ENCODE assay signal across 8 cellular contexts in genomic region chr16:66515543-66516171, GRCh38. TPM values are rescaled to one million over a fixed set of nuclear protein-coding genes. Genes with fewer than 3 reads are reported as not detected.
A peak's percentile ranks its signal among the peaks of the same experiment; 100 is the strongest.
DNase-seq lines count a peak whose midpoint lies in the region; ATAC-seq and TF ChIP-seq lines count a peak whose summit lies in the region.

No MANE protein-coding gene starts in this region.

- H3K9ac ChIP-seq in SU-DHL-6 (ENCODE audit: low read length) = no peak overlapping the region

- ATAC-seq in activated naive CD4-positive, alpha-beta T cell treated with anti-CD3 and anti-CD28 coated beads, Interleukin-2, amount 50 U/mL, for 72 hours = peak in 1 of 2 donors; percentile 19
- ATAC-seq in HG02970 (IDR thresholded peaks at IDR 0.05; ENCODE audit: low FRiP score, unreplicated experiment) = no peak

- no peaks in the 10 kb centered on the region for H3K27me3 Mint-ChIP-seq in progenitor cell of endocrine pancreas

- no peak for DNase-seq in activated naive CD4-positive, alpha-beta T cell treated with anti-CD3 and anti-CD28 coated beads, Interleukin-2, amount 50 U/mL, for 72 hours (ENCODE audit: low spot score in 2 of 2)
- no peak for DNase-seq in activated naive CD4-positive, alpha-beta T cell treated with Interleukin-2 at 50 U/mL for 16 hours
- DNase-seq in esophagus squamous epithelium (lab: John Stamatoyannopoulos, UW) = no peak
- DNase-seq in progenitor cell of endocrine pancreas (ENCODE audit: low spot score, unreplicated experiment) = no peak
- no peak for DNase-seq in midbrain (lab: John Stamatoyannopoulos, UW)
- no peak for DNase-seq in SIG-M5 treated with dmso at 0.1 percent for 504 hours (lab: John Stamatoyannopoulos, UW; ENCODE audit: unreplicated experiment)

- no peaks in the 10 kb centered on the region for H4K20me1 ChIP-seq in SU-DHL-6 (ENCODE audit: low read depth, low read length)

- peaks cover 24% of the 10 kb centered on the region for H3F3A ChIP-seq in SU-DHL-6 (ENCODE audit: insufficient read depth)

- no peaks in the 10 kb centered on the region for H3K79me2 ChIP-seq in SU-DHL-6 (ENCODE audit: insufficient read depth, low read length)

- H3K27ac ChIP-seq in SU-DHL-6 (ENCODE audit: low read depth, low read length) (no peak overlapping the region), esophagus squamous epithelium (peak overlapping the region; percentile 86 to 95 (median 93))

- no peaks in the 10 kb centered on the region for H3K9me2 ChIP-seq in SU-DHL-6 (replicated peaks; ENCODE audit: insufficient read depth, low read length)

- no peak for TF ChIP-seq CTCF in SU-DHL-6 (IDR thresholded peaks at IDR 0.05; ENCODE audit: insufficient read depth, low read length, poor library complexity, severe bottlenecking)
- peak in 5 of 6 experiments; percentile 28 to 68 (median 45) for TF ChIP-seq CTCF in esophagus squamous epithelium (IDR thresholded peaks at IDR 0.05)
- peak; percentile 16 for TF ChIP-seq CTCF in progenitor cell of endocrine pancreas (IDR thresholded peaks at IDR 0.05; ENCODE audit: unreplicated experiment)

- H3K36me3 ChIP-seq in SU-DHL-6 (ENCODE audit: low read length) (no peaks in the 10 kb centered on the region), esophagus squamous epithelium (peaks cover 0 to 20% (median 0%) of the 10 kb centered on the region in 3 donors)

- H3K4me3 ChIP-seq in SU-DHL-6 (ENCODE audit: insufficient read depth, low read length, poor library complexity, severe bottlenecking) (no peak overlapping the region), esophagus squamous epithelium (no peak overlapping the region)

- 72 to 80% methylated on average over 3 to 8 of the region's 9 CpGs for WGBS in esophagus squamous epithelium, 2 donors

- H3K4me1 ChIP-seq in esophagus squamous epithelium = peaks cover 75 to 100% (median 80%) of the 10 kb centered on the region in 3 donors

- intact Hi-C loops in esophagus squamous epithelium (cut with DNase I) = no loop called here

- no peaks in the 10 kb centered on the region for H3K9me3 Mint-ChIP-seq in activated naive CD4-positive, alpha-beta T cell treated with anti-CD3 and anti-CD28 coated beads, Interleukin-2, amount 50 U/mL, for 72 hours
- no peaks in the 10 kb centered on the region for H3K9me3 Mint-ChIP-seq in progenitor cell of endocrine pancreas (ENCODE audit: low read depth)

- H3K4me2 ChIP-seq in SU-DHL-6 (ENCODE audit: low read depth, low read length, poor library complexity, severe bottlenecking) = peak overlapping the region; percentile 49

- H3K36me3 Mint-ChIP-seq in activated naive CD4-positive, alpha-beta T cell treated with anti-CD3 and anti-CD28 coated beads, Interleukin-2, amount 50 U/mL, for 72 hours = no peaks in the 10 kb centered on the region
- peaks cover 14% of the 10 kb centered on the region for H3K36me3 Mint-ChIP-seq in progenitor cell of endocrine pancreas (ENCODE audit: insufficient read depth)

- peak overlapping the region; percentile 55 to 94 for H3K27ac Mint-ChIP-seq in activated naive CD4-positive, alpha-beta T cell treated with anti-CD3 and anti-CD28 coated beads, Interleukin-2, amount 50 U/mL, for 72 hours
- H3K27ac Mint-ChIP-seq in progenitor cell of endocrine pancreas = peak overlapping the region; percentile 90

- H2AFZ ChIP-seq in SU-DHL-6 (ENCODE audit: low read depth, low read length, severe bottlenecking) = no peak overlapping the region

- TF ChIP-seq POLR2A in esophagus squamous epithelium (IDR thresholded peaks at IDR 0.05) = no peak

- H3K27me3 ChIP-seq in SU-DHL-6 (ENCODE audit: low read length) (no peaks in the 10 kb centered on the region), esophagus squamous epithelium (no peaks in the 10 kb centered on the region)

- H3K9me3 ChIP-seq in SU-DHL-6 (ENCODE audit: insufficient read depth, low read length) = no peaks in the 10 kb centered on the region
- no peaks in the 10 kb centered on the region for H3K9me3 ChIP-seq in esophagus squamous epithelium

- peaks cover 20% of the 10 kb centered on the region for H3K4me1 Mint-ChIP-seq in progenitor cell of endocrine pancreas (ENCODE audit: low read depth)

- H3K4me3 Mint-ChIP-seq in progenitor cell of endocrine pancreas (ENCODE audit: low read depth) = no peak overlapping the region

RNA-seq across cellular contexts. Expression of gene TK2, which starts 34.3 kb away (rescaled TPM):
- total RNA-seq in activated naive CD4-positive, alpha-beta T cell treated with anti-CD3 and anti-CD28 coated beads, Interleukin-2, amount 50 U/mL, for 72 hours = 1 to 10 TPM; 2.7 to 9.1 TPM
- total RNA-seq in esophagus squamous epithelium = 10 to 100 TPM in 3 of 4 donors, 1 to 10 TPM in 1; 5.6 to 22.5 (median 13.5) TPM
- total RNA-seq in progenitor cell of endocrine pancreas = 16.1 and 17.5 TPM in 2 replicates

RNA-seq across cellular contexts. Expression of gene CKLF, which starts 36.7 kb away (rescaled TPM):
- 100 to 1,000 TPM; 117 to 136 TPM for total RNA-seq in activated naive CD4-positive, alpha-beta T cell treated with anti-CD3 and anti-CD28 coated beads, Interleukin-2, amount 50 U/mL, for 72 hours
- total RNA-seq in esophagus squamous epithelium = 10 to 100 TPM in 2 of 4 donors, 1 to 10 TPM in 2; 8.6 to 34.1 (median 16.9) TPM
- total RNA-seq in progenitor cell of endocrine pancreas = 35.6 and 38.1 TPM in 2 replicates

RNA-seq across cellular contexts. Expression of gene CMTM1, which starts 50.6 kb away (rescaled TPM):
- total RNA-seq in activated naive CD4-positive, alpha-beta T cell treated with anti-CD3 and anti-CD28 coated beads, Interleukin-2, amount 50 U/mL, for 72 hours = 10 to 100 TPM; 13.0 to 13.1 TPM
- 1 to 10 TPM in 2 of 4 donors, not detected in 2; 1.3 to 1.5 TPM for total RNA-seq in esophagus squamous epithelium
- total RNA-seq in progenitor cell of endocrine pancreas = 8.8 and 9.0 TPM in 2 replicates
